Comparison of ENCODE assay signal across 22 cellular contexts in the genomic region with DNA sequence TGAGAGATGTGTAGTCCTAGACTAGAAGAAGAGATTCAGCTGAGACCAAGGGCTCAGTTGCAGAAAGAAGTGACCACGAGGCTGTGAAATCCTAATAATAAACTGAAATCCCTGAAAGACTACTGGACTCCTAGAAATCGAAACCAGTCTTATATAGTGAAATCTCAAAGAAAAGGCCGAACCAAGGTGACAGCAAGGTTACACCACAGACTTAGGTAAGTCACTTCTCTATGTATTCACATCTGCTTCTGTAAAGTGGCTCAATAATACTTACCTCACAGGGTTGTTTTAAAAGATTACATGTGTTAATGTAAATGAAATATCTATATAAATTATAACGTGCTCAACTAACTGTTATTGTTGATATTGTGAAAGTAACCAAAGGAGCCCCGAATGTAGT.
"Had no signal": no experiment of that assay in that cellular context is flagged by ENCODE, and none has a peak within 500 bp of the region (broad histone marks: within the 10 kb centered on the region; RNA-seq: fewer than 3 reads in every experiment).

No MANE protein-coding gene starts in this region.

- H3K27ac ChIP-seq: esophagus muscularis mucosa, hepatocyte, left lung, pancreas, psoas muscle, right atrium auricular region, thoracic aorta, vagina had no signal

- ATAC-seq: left lung; naive thymus-derived CD8-positive, alpha-beta T cell; pancreas; psoas muscle had no signal

- H3K79me2 ChIP-seq: hepatocyte had no signal

- H3K4me2 ChIP-seq: hepatocyte had no signal

- H3K27me3 ChIP-seq: esophagus muscularis mucosa, hepatocyte, left lung, pancreas, right atrium auricular region, vagina had no signal

- H3K9me3 ChIP-seq: esophagus muscularis mucosa, left lung, pancreas, psoas muscle, right atrium auricular region, thoracic aorta, vagina had no signal

- DNase-seq: activated CD4-positive, alpha-beta T cell treated with anti-CD3 and anti-CD28 coated beads for 4 hours; activated CD4-positive, alpha-beta T cell treated with anti-CD3 and anti-CD28 coated beads, Interleukin-2, amount 50 U/mL, for 48 hours; activated CD4-positive, CD25-positive, alpha-beta regulatory T cell; activated naive CD4-positive, alpha-beta T cell treated with anti-CD3 and anti-CD28 coated beads for 36 hours; activated T-cell treated with anti-CD3 and anti-CD28 coated beads, Interleukin-2, amount 50 U/mL, for 48 hours; amygdala; glutamatergic neuron; immature natural killer cell; left lung; naive thymus-derived CD8-positive, alpha-beta T cell; pancreas; psoas muscle; stimulated activated CD4-positive, alpha-beta T cell treated with anti-CD3 and anti-CD28 coated beads, Interleukin-4, amount 100 ng/mL, for 24 hours; stimulated activated naive CD4-positive, alpha-beta T cell treated with Interleukin-2 at 50 U/mL for 16 hours; T1000 had no signal

- H3K4me1 Mint-ChIP-seq: immature natural killer cell had no signal

- H3K27ac Mint-ChIP-seq: activated naive CD4-positive, alpha-beta T cell treated with anti-CD3 and anti-CD28 coated beads for 36 hours; immature natural killer cell; mesothelial cell of epicardium had no signal

- H3K36me3 Mint-ChIP-seq: immature natural killer cell; mesothelial cell of epicardium; naive thymus-derived CD8-positive, alpha-beta T cell; type B pancreatic cell had no signal

- H3K4me3 Mint-ChIP-seq: activated naive CD4-positive, alpha-beta T cell treated with anti-CD3 and anti-CD28 coated beads for 36 hours; immature natural killer cell; mesothelial cell of epicardium; naive thymus-derived CD8-positive, alpha-beta T cell; type B pancreatic cell had no signal

- H3K36me3 ChIP-seq: esophagus muscularis mucosa, left lung, pancreas, right atrium auricular region, thoracic aorta, vagina had no signal

- H2AFZ ChIP-seq: hepatocyte had no signal

- H3K4me1 ChIP-seq: pancreas, psoas muscle, right atrium auricular region had no signal

- H3K9me3 Mint-ChIP-seq: activated naive CD4-positive, alpha-beta T cell treated with anti-CD3 and anti-CD28 coated beads for 36 hours; immature natural killer cell; mesothelial cell of epicardium; naive thymus-derived CD8-positive, alpha-beta T cell; type B pancreatic cell had no signal

- H3K27me3 Mint-ChIP-seq: type B pancreatic cell had no signal

- H3K4me3 ChIP-seq: esophagus muscularis mucosa, hepatocyte, left lung, pancreas, psoas muscle, right atrium auricular region, thoracic aorta, vagina had no signal
